12 cellular contexts compared by ENCODE assay signal in the genomic region with DNA sequence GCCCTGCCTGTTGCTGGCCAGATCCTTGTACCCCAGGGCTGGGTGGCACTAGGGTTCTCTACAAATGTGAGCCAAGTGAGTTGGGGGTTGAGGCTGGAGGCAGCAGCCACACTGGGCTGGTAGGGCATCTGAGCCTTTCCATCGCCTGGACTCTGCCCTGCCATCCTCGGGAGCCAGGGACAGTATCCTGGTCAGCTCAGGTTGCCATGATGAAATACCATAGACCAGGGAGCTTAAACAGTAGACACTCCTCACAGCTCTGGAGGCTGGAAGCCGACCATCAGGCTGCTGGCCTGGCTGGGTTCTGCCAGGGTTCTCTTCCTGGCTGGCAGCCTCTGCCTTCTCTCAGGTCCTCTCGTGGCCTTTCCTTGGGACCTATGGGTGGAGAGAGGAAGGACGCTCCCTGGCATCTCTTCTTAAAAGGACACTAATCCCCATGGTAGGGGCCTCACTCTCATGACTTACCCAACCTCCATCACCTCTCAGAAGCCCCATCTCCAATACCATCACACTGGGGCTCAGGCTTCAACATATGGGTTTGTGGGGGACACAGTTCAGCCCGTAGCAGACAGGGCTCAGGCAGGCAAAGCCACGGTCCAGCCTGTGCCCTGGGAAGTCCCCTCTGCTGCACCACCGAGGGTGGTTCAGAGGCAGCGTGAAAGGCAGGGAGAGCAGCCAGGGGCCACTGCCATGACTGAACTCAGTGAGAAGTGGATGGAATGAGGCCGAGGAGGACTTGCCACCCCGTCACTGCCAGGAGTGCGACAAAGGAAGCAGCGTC. TPM values are rescaled to one million over a fixed set of nuclear protein-coding genes. Genes with fewer than 3 reads are reported as not detected.
"Had no signal": no experiment of that assay in that cellular context is flagged by ENCODE, and none has a peak within 500 bp of the region (broad histone marks: within the 10 kb centered on the region; RNA-seq: fewer than 3 reads in every experiment).

No MANE protein-coding gene starts in this region.

- ATAC-seq: activated CD4-positive, CD25-positive, alpha-beta regulatory T cell treated with anti-CD3 and anti-CD28 coated beads, Interleukin-2, amount 50 U/mL, for 24 hours; activated CD8-positive, alpha-beta memory T cell treated with anti-CD3 and anti-CD28 coated beads, Interleukin-2, amount 10 ng/mL, durations not matched to agents 7 days and 5 days; left colon had no signal

- H3K36me3 Mint-ChIP-seq: activated CD8-positive, alpha-beta memory T cell treated with anti-CD3 and anti-CD28 coated beads, Interleukin-2, amount 10 ng/mL, durations not matched to agents 7 days and 5 days; activated naive CD8-positive, alpha-beta T cell; brain had no signal

- H3K27ac ChIP-seq: ovary, thyroid gland had no signal

- H3K4me1 Mint-ChIP-seq: activated CD8-positive, alpha-beta memory T cell treated with anti-CD3 and anti-CD28 coated beads, Interleukin-2, amount 10 ng/mL, durations not matched to agents 7 days and 5 days had no signal

- H3K9me3 ChIP-seq: ovary, thyroid gland had no signal

- H3K9me3 Mint-ChIP-seq: nephron progenitor cell had no signal

- DNase-seq: activated CD8-positive, alpha-beta memory T cell treated with anti-CD3 and anti-CD28 coated beads, Interleukin-2, amount 10 ng/mL, durations not matched to agents 7 days and 5 days; activated gamma-delta T cell; effector memory CD4-positive, alpha-beta T cell; left colon; nephron progenitor cell; ovary; small intestine; thyroid gland had no signal

- H3K36me3 ChIP-seq: ovary, thyroid gland had no signal

- H3K4me3 Mint-ChIP-seq: activated CD8-positive, alpha-beta memory T cell treated with anti-CD3 and anti-CD28 coated beads, Interleukin-2, amount 10 ng/mL, durations not matched to agents 7 days and 5 days; activated naive CD8-positive, alpha-beta T cell; brain; nephron progenitor cell had no signal

- H3K27me3 ChIP-seq: ovary, thyroid gland had no signal

- H3K27ac Mint-ChIP-seq: activated CD8-positive, alpha-beta memory T cell treated with anti-CD3 and anti-CD28 coated beads, Interleukin-2, amount 10 ng/mL, durations not matched to agents 7 days and 5 days; activated naive CD8-positive, alpha-beta T cell; nephron progenitor cell had no signal

- H3K4me3 ChIP-seq: ovary, thyroid gland had no signal

RNA-seq across cellular contexts. Expression of gene HMCN2, which starts 50.1 kb away (rescaled TPM):
- total RNA-seq: activated CD8-positive, alpha-beta memory T cell treated with anti-CD3 and anti-CD28 coated beads, Interleukin-2, amount 10 ng/mL, durations not matched to agents 7 days and 5 days; T-helper 2 cell treated with Interferon-gamma antibody and Interleukin-4, amounts not matched to agents 100 ng/mL and 5 ng/mL, for 36 hours had no signal
